ENCODE assay signal across 19 cellular contexts in genomic region chr1:56196839-56197238, GRCh38.
DNase-seq lines count a peak whose midpoint lies in the region; ATAC-seq, FAIRE-seq and TF ChIP-seq lines count a peak whose summit lies in the region.
"Had no signal": no experiment of that assay in that cellular context is flagged by ENCODE, and none has a peak within 500 bp of the region (broad histone marks: within the 10 kb centered on the region; RNA-seq: fewer than 3 reads in every experiment).

No MANE protein-coding gene starts in this region.

- H2BK12ac ChIP-seq in H9 (ENCODE audit: insufficient read length, low read depth, low read length): no peak overlapping the region

- H3K4me2 ChIP-seq in H9 (ENCODE audit: insufficient read depth, insufficient read length, low read length) (no peak overlapping the region), endothelial cell of umbilical vein (ENCODE audit: insufficient read depth, low read length) (no peak overlapping the region)
- H3K4me2 ChIP-seq: A549 had no signal

- H3T11ph ChIP-seq in H9 (ENCODE audit: low read length): no peak overlapping the region

- H3K4me3 ChIP-seq in endothelial cell of umbilical vein (replicated peaks in 1 of 3; ENCODE audit: insufficient read depth in 1 of 3, low read depth in 1 of 3, low read length in 3 of 3) (no peak overlapping the region), iPS-20b (ENCODE audit: low read length) (0 out of 2 replicates have a peak overlapping the region, but pooled peaks have one; percentile 10), colonic mucosa (no peak overlapping the region), pancreas (no peak overlapping the region)
- H3K4me3 ChIP-seq: A549, HAP-1 had no signal

- no peak overlapping the region for H4K5ac ChIP-seq in H9 (ENCODE audit: insufficient read length, low read depth, low read length)

- no peaks in the 10 kb centered on the region for H3K36me3 Mint-ChIP-seq in H9 (ENCODE audit: insufficient read depth in 1 of 3, low read depth in 3 of 3)
- no peaks in the 10 kb centered on the region for H3K36me3 Mint-ChIP-seq in WTC11
- no peaks in the 10 kb centered on the region for H3K36me3 Mint-ChIP-seq in chondrocyte (ENCODE audit: low read depth)
- H3K36me3 Mint-ChIP-seq: CD8-positive, alpha-beta T cell had no signal

- H3K4me3 Mint-ChIP-seq in H9: no peak overlapping the region
- H3K4me3 Mint-ChIP-seq in WTC11: peak overlapping the region; percentile 2; the same call in 1 of the 2 replicates
- H3K4me3 Mint-ChIP-seq in chondrocyte (ENCODE audit: unreplicated experiment): no peak overlapping the region
- H3K4me3 Mint-ChIP-seq: CD8-positive, alpha-beta T cell had no signal

- H3K9ac ChIP-seq in H9 (ENCODE audit: extremely low read depth, insufficient read length, low read length): no peak overlapping the region
- H3K9ac ChIP-seq in endothelial cell of umbilical vein (replicated peaks; ENCODE audit: extremely low read depth, insufficient read depth, low read length): no peak overlapping the region
- H3K9ac ChIP-seq in iPS-20b (ENCODE audit: low read depth, low read length): no peak overlapping the region
- H3K9ac ChIP-seq in colonic mucosa (ENCODE audit: low read depth in 2 of 2, low read length in 2 of 2): no peak overlapping the region

- no peak overlapping the region for H4K8ac ChIP-seq in H9 (replicated peaks; ENCODE audit: insufficient read length, low read depth, low read length)

- H2BK120ac ChIP-seq in H9 (ENCODE audit: low read depth, low read length, poor library complexity, severe bottlenecking): no peak overlapping the region

- peak overlapping the region in 2 of 3 experiments; percentile 14 to 94; a peak in 4 of 7 replicates for H3K27ac Mint-ChIP-seq in H9
- peak overlapping the region; percentile 88 for H3K27ac Mint-ChIP-seq in WTC11
- H3K27ac Mint-ChIP-seq in chondrocyte (ENCODE audit: unreplicated experiment): no peak overlapping the region
- H3K27ac Mint-ChIP-seq: CD8-positive, alpha-beta T cell had no signal

- H3K79me1 ChIP-seq in H9 (ENCODE audit: insufficient read depth, low read depth, low read length, poor library complexity, severe bottlenecking): no peaks in the 10 kb centered on the region

- H3K14ac ChIP-seq in H9 (ENCODE audit: insufficient read depth, low read length): no peak overlapping the region

- dilution Hi-C loops in endothelial cell of umbilical vein (cut with MboI; ENCODE audit: extremely low pct_ligation_motif_present, low sequenced_read_pairs): no loop called here

- H3K4ac ChIP-seq in H9 (ENCODE audit: low read depth, low read length): no peak overlapping the region

- peaks cover under 1% of the 10 kb centered on the region for H3K23me2 ChIP-seq in H9 (ENCODE audit: insufficient read length, low read depth, low read length, poor library complexity, severe bottlenecking)

- POLR2A ChIA-PET in WTC11 (lab: Charles Lee): no interaction called here
- POLR2A ChIA-PET in endothelial cell of umbilical vein (lab: Charles Lee): no interaction called here

- H4K91ac ChIP-seq in H9 (ENCODE audit: insufficient read length, low read depth, low read length): no peak overlapping the region

- TF ChIP-seq CTCF in H9 (conservative IDR thresholded peaks at IDR 0.05) (no peak), WTC11 (IDR thresholded peaks at IDR 0.05) (no peak), endothelial cell of umbilical vein (IDR thresholded peaks at IDR 0.05; ENCODE audit: extremely low read depth in 1 of 2, insufficient read depth in 1 of 2, low read depth in 1 of 2, low read length in 2 of 2) (no peak), colonic mucosa (IDR thresholded peaks at IDR 0.05) (no peak), pancreas (IDR thresholded peaks at IDR 0.05) (no peak), chondrocyte (IDR thresholded peaks at IDR 0.05) (no peak)

- H3K9me3 Mint-ChIP-seq in H9 (no peaks in the 10 kb centered on the region), WTC11 (peaks cover 5% of the 10 kb centered on the region), chondrocyte (ENCODE audit: low read depth) (no peaks in the 10 kb centered on the region)
- H3K9me3 Mint-ChIP-seq: CD8-positive, alpha-beta T cell had no signal

- H3K36me3 ChIP-seq in endothelial cell of umbilical vein (ENCODE audit: control insufficient read depth in 2 of 2, extremely low read depth in 1 of 2, insufficient read depth in 2 of 2, low read length in 2 of 2): no peaks in the 10 kb centered on the region
- no peaks in the 10 kb centered on the region for H3K36me3 ChIP-seq in iPS-20b (ENCODE audit: insufficient read depth, low read depth, low read length)
- H3K36me3 ChIP-seq in colonic mucosa: no peaks in the 10 kb centered on the region
- H3K36me3 ChIP-seq in pancreas: no peaks in the 10 kb centered on the region
- H3K36me3 ChIP-seq: BE2C, HAP-1 had no signal

- H3K4me1 Mint-ChIP-seq in H9 (peaks cover 17 to 18% of the 10 kb centered on the region in 2 experiments), WTC11 (peaks cover 22% of the 10 kb centered on the region), chondrocyte (ENCODE audit: low read depth) (peaks cover 24% of the 10 kb centered on the region)

- H3K27ac ChIP-seq in H9 (ENCODE audit: insufficient read length, low read depth, low read length): no peak overlapping the region
- H3K27ac ChIP-seq in endothelial cell of umbilical vein (ENCODE audit: insufficient read depth, low read depth, low read length): no peak overlapping the region
- no peak overlapping the region for H3K27ac ChIP-seq in iPS-20b (ENCODE audit: low read length)
- no peak overlapping the region for H3K27ac ChIP-seq in colonic mucosa
- H3K27ac ChIP-seq in pancreas: no peak overlapping the region
- H3K27ac ChIP-seq: A549, C4-2B had no signal

- H3K18ac ChIP-seq in H9 (ENCODE audit: insufficient read length, low read depth, low read length): no peak overlapping the region

- WGBS in H9 (ENCODE audit: extremely low coverage, insufficient read length, low lambda C conversion rate): no CpG with 5 or more reads among the region's 2 CpGs
- WGBS in pancreas, 2 donors: 88 to 92% methylated on average over 2 of the region's 2 CpGs

- DNase-seq in H9: no peak
- no peak for DNase-seq in WTC11 (ENCODE audit: low spot score)
- peak; percentile 64 for DNase-seq in endothelial cell of umbilical vein (ENCODE audit: low read depth, low spot score)
- no peak for DNase-seq in colonic mucosa
- no peak for DNase-seq in NCI-H446 treated with DMSO at 0.1 percent for 48 hours (lab: John Stamatoyannopoulos, UW)
- no peak for DNase-seq in pancreas
- DNase-seq in chondrocyte (ENCODE audit: low spot score): no peak
- DNase-seq: BE2C; Caco-2; CD8-positive, alpha-beta T cell; DND-41; GDM1; GOT3 had no signal

- ATAC-seq in WTC11: peak; percentile 76
- no peak for ATAC-seq in pancreas
- ATAC-seq: A549; CD8-positive, alpha-beta T cell had no signal

- H3K9me3 ChIP-seq in H9 (ENCODE audit: control insufficient read depth, low read depth, low read length) (no peaks in the 10 kb centered on the region), endothelial cell of umbilical vein (replicated peaks; ENCODE audit: control insufficient read depth, insufficient read depth, low read length) (no peaks in the 10 kb centered on the region), iPS-20b (ENCODE audit: insufficient read depth, low read depth, low read length) (no peaks in the 10 kb centered on the region), colonic mucosa (no peaks in the 10 kb centered on the region), pancreas (no peaks in the 10 kb centered on the region)
- H3K9me3 ChIP-seq: A549, BE2C, Caco-2, HAP-1 had no signal

- TF ChIP-seq POLR2A in endothelial cell of umbilical vein (IDR thresholded peaks at IDR 0.05; ENCODE audit: low read depth, low read length): no peak

- H3K23ac ChIP-seq in H9 (ENCODE audit: insufficient read length, low read depth, low read length): no peak overlapping the region

- intact Hi-C loops in endothelial cell of umbilical vein (cut with micrococcal nuclease) (no loop called here), colonic mucosa (cut with DNase I) (no loop called here), pancreas (cut with DNase I) (no loop called here)

- no TSS peak for BruUV-seq in endothelial cell of umbilical vein (replicated peaks; lab: Mats Ljungman, UMichigan)

- FAIRE-seq in endothelial cell of umbilical vein (lab: Jason Lieb, UNC): no peak
- no peak for FAIRE-seq in pancreas (lab: Jason Lieb, UNC)
- FAIRE-seq: A549, GM12892, HTR-8/SVneo had no signal

- H2AFZ ChIP-seq in H9 (ENCODE audit: low read length): no peak overlapping the region
- H2AFZ ChIP-seq in endothelial cell of umbilical vein (ENCODE audit: low read depth, low read length): no peak overlapping the region

- no peaks in the 10 kb centered on the region for H4K20me1 ChIP-seq in H9 (ENCODE audit: control insufficient read depth, insufficient read depth, insufficient read length)
- H4K20me1 ChIP-seq in endothelial cell of umbilical vein (replicated peaks; ENCODE audit: control insufficient read depth, extremely low read depth, insufficient read depth, low read length): no peaks in the 10 kb centered on the region

- H3K4me1 ChIP-seq in H9 (ENCODE audit: insufficient read depth, low read length) (no peaks in the 10 kb centered on the region; the same call in 1 of the 2 replicates), endothelial cell of umbilical vein (ENCODE audit: control insufficient read depth, extremely low read depth, insufficient read depth, low read length) (no peaks in the 10 kb centered on the region), iPS-20b (ENCODE audit: insufficient read depth, low read length) (peaks cover 12% of the 10 kb centered on the region; the same call in 1 of the 2 replicates), colonic mucosa (no peaks in the 10 kb centered on the region), pancreas (no peaks in the 10 kb centered on the region)
- H3K4me1 ChIP-seq: BE2C, Caco-2, HAP-1 had no signal

- no peak overlapping the region for H2BK20ac ChIP-seq in H9 (ENCODE audit: low read depth, low read length, poor library complexity, severe bottlenecking)

- CTCF ChIA-PET in WTC11 (lab: Charles Lee): interaction anchor here (1.0 kb wide), 1 partner anchor 382 kb away, joined by 3 read pairs; the partner anchor contains the start of gene PLPP3
- CTCF ChIA-PET in endothelial cell of umbilical vein (lab: Charles Lee): no interaction called here

- H3K27me3 ChIP-seq in H9 (ENCODE audit: insufficient read depth, low read length): no peaks in the 10 kb centered on the region
- H3K27me3 ChIP-seq in endothelial cell of umbilical vein (ENCODE audit: control insufficient read depth in 2 of 2, insufficient read depth in 2 of 2, low read length in 2 of 2): no peaks in the 10 kb centered on the region
- H3K27me3 ChIP-seq in iPS-20b (ENCODE audit: insufficient read depth, low read length): no peaks in the 10 kb centered on the region
- no peaks in the 10 kb centered on the region for H3K27me3 ChIP-seq in colonic mucosa
- no peaks in the 10 kb centered on the region for H3K27me3 ChIP-seq in pancreas
- H3K27me3 ChIP-seq: BE2C had no signal

- H2AK5ac ChIP-seq in H9 (ENCODE audit: insufficient read length, low read length): no peak overlapping the region

- no peaks in the 10 kb centered on the region for H3K9me1 ChIP-seq in endothelial cell of umbilical vein (replicated peaks; ENCODE audit: control insufficient read depth, extremely low read depth, insufficient read depth, low read length)

- no peak overlapping the region for H2BK15ac ChIP-seq in H9 (ENCODE audit: low read depth, low read length)

- no peak overlapping the region for H2BK5ac ChIP-seq in H9 (ENCODE audit: insufficient read length, low read length)

- H3K56ac ChIP-seq in H9 (ENCODE audit: insufficient read length, low read depth, low read length): no peak overlapping the region

- H3K27me3 Mint-ChIP-seq in H9 (ENCODE audit: low read depth): no peaks in the 10 kb centered on the region
- no peaks in the 10 kb centered on the region for H3K27me3 Mint-ChIP-seq in WTC11 (ENCODE audit: low read depth)
- no peaks in the 10 kb centered on the region for H3K27me3 Mint-ChIP-seq in chondrocyte (ENCODE audit: low read depth)

- H3K79me2 ChIP-seq in H9 (ENCODE audit: insufficient read depth, low read length) (no peaks in the 10 kb centered on the region), endothelial cell of umbilical vein (ENCODE audit: control insufficient read depth, insufficient read depth, low read length) (no peaks in the 10 kb centered on the region)
